ENCODE assay signal across 1 cellular context in genomic region chr7:112204072-112204775, GRCh38.
TF ChIP-seq lines count a peak whose summit lies in the region.

No MANE protein-coding gene starts in this region.

TF ChIP-seq in endothelial cell of umbilical vein, 7 proteins besides CTCF, POLR2A, EP300 and RAD21 (continued from another document):
- TF ChIP-seq POLR2AphosphoS5 (IDR thresholded peaks at IDR 0.05; ENCODE audit: insufficient read depth, low read depth, low read length), result no peak
- no peak for TF ChIP-seq GATA2 (IDR thresholded peaks at IDR 0.05; ENCODE audit: insufficient read depth, insufficient read length, low read depth, low read length)
